Comparison of ENCODE assay signal across 1 cellular context in the genomic region with DNA sequence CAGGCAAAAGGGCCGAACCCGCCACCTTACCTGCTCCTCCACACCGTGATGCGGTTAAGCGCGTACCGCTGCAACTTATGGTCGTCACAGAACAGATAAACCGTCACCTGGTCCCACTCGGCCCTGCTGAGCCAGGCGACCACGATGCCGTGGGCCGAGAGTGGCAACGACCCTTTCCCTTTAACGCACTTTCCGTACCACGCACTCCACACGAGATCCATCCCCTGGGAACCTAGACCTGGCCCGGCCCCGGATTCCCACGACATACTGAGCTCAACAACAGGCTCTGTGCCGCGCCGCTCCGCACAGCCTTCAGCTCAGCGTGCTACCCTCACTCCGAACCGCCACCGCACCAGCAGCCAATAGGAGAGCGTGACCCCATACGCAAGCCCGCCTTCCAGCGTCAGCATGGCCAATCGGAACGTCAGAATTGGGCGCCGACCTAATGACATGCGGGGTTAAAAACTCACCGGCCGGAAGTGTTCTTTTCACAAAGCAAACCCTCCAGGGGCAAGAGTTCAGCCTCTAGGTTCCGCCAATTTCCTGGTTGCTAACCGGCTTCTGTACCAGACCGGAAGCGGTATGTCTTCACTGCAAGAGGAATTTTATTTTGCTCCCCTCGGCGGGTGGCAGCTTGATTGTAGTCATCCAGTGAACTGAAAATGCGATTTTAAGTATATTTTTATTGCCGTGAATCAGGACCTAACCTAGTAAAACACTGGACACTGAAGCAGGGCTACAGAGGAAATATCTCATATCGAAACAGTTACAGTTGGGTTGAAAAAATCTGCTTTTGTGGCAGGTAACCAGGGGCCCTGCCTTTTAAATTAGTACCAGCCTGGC.
A peak's percentile ranks its signal among the peaks of the same experiment; 100 is the strongest.
TF ChIP-seq lines count a peak whose summit lies in the region.

A gene (minus strand): TSS at position 338 of the 843 bp plus-strand sequence. CDS start 72 bp downstream, at position 266.

TF ChIP-seq in HCT116, 20 proteins besides CTCF, POLR2A, EP300 and RAD21 (continued from another document):
- TF ChIP-seq SIN3A (IDR thresholded peaks at IDR 0.05; ENCODE audit: low read depth) (peak; percentile 52), JUND (IDR thresholded peaks at IDR 0.05) (no peak), FOSL1 (IDR thresholded peaks at IDR 0.05; ENCODE audit: low read depth) (no peak), ZNF274 (IDR thresholded peaks at IDR 0.05; ENCODE audit: low read depth, low read length) (no peak), YY1 (IDR thresholded peaks at IDR 0.05; ENCODE audit: extremely low read depth, insufficient replicate concordance, low read depth, low read length) (peak; percentile 22), SP1 (IDR thresholded peaks at IDR 0.05; ENCODE audit: low read depth) (peak; percentile 93)
- TF ChIP-seq, protein P1, sequence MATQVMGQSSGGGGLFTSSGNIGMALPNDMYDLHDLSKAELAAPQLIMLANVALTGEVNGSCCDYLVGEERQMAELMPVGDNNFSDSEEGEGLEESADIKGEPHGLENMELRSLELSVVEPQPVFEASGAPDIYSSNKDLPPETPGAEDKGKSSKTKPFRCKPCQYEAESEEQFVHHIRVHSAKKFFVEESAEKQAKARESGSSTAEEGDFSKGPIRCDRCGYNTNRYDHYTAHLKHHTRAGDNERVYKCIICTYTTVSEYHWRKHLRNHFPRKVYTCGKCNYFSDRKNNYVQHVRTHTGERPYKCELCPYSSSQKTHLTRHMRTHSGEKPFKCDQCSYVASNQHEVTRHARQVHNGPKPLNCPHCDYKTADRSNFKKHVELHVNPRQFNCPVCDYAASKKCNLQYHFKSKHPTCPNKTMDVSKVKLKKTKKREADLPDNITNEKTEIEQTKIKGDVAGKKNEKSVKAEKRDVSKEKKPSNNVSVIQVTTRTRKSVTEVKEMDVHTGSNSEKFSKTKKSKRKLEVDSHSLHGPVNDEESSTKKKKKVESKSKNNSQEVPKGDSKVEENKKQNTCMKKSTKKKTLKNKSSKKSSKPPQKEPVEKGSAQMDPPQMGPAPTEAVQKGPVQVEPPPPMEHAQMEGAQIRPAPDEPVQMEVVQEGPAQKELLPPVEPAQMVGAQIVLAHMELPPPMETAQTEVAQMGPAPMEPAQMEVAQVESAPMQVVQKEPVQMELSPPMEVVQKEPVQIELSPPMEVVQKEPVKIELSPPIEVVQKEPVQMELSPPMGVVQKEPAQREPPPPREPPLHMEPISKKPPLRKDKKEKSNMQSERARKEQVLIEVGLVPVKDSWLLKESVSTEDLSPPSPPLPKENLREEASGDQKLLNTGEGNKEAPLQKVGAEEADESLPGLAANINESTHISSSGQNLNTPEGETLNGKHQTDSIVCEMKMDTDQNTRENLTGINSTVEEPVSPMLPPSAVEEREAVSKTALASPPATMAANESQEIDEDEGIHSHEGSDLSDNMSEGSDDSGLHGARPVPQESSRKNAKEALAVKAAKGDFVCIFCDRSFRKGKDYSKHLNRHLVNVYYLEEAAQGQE (IDR thresholded peaks at IDR 0.05; ENCODE audit: low read depth): no peak
